In the genomic region with DNA sequence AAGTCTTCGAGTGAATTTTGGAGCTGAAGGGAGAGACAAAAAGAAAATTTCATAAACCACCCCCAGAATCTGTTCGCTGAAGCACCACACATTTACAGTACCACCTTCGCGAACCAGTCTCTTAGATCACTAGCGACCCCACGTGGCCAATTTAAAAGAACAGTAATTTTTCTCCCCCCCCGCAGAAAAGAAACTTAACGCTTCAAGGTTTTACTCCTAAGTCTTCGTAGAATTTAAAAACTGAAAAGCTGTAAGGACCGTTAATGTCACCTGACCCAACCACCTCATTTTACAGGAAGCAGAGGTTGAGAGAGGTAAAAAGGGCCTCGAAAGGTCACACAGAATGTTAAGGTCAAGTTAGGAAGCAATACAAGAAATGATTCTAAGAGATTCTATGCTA, we compare ENCODE assay signal across 8 cellular contexts.
DNase-seq lines count a peak whose midpoint lies in the region; ATAC-seq and TF ChIP-seq lines count a peak whose summit lies in the region.

No MANE protein-coding gene starts in this region.

- H3K4me3 ChIP-seq in kidney epithelial cell (ENCODE audit: low read depth, low read length) = no peak overlapping the region

- peak; percentile 58 for TF ChIP-seq CTCF in Calu3 (IDR thresholded peaks at IDR 0.05; ENCODE audit: unreplicated experiment)
- peak; percentile 79 to 90 for TF ChIP-seq CTCF in brain (conservative IDR thresholded peaks at IDR 0.05)
- peak; percentile 69 for TF ChIP-seq CTCF in kidney epithelial cell (IDR thresholded peaks at IDR 0.05; ENCODE audit: insufficient read depth, low read length, poor library complexity, severe bottlenecking)

- DNase-seq in Calu3 (peak; percentile 32), T-helper 17 cell (peak in 1 of 3 donors; percentile 13), kidney epithelial cell (ENCODE audit: low read depth) (peak; percentile 7), NK-92 (lab: John Stamatoyannopoulos, UW; ENCODE audit: unreplicated experiment) (no peak), GM19240 (ENCODE audit: insufficient read length, low spot score) (no peak)
- peak in 2 of 3 donors; percentile 31 to 50 for DNase-seq in stimulated activated CD4-positive, alpha-beta T cell treated with anti-CD3 and anti-CD28 coated beads, TNF-alpha, amount 100 ng/mL, for 48 hours (ENCODE audit: low read depth in 3 of 3)

- H3K9me3 Mint-ChIP-seq in Calu3 (ENCODE audit: low read depth, unreplicated experiment) = peaks cover 8% of the 10 kb centered on the region
- H3K9me3 Mint-ChIP-seq in brain = no peaks in the 10 kb centered on the region

- no peaks in the 10 kb centered on the region for H3K9me3 ChIP-seq in T-helper 17 cell (ENCODE audit: control insufficient read depth, low read length, poor library complexity, severe bottlenecking)

- intact Hi-C loops in Calu3 (cut with micrococcal nuclease; ENCODE audit: unreplicated experiment) = loop anchor here (1.0 to 5.0 kb wide), 2 partner anchors 681 to 1027 kb away; no protein-coding TSS in a partner anchor

- BruUV-seq in Calu3 (replicated peaks; lab: Mats Ljungman, UMichigan) = no TSS peak

- ATAC-seq in HG03280 (IDR thresholded peaks at IDR 0.05; ENCODE audit: unreplicated experiment) (peak; percentile 54), T-helper 17 cell (peak; percentile 58)

- no peak overlapping the region for H3K27ac Mint-ChIP-seq in Calu3 (ENCODE audit: unreplicated experiment)
- no peak overlapping the region for H3K27ac Mint-ChIP-seq in T-helper 17 cell
- H3K27ac Mint-ChIP-seq in brain = peak overlapping the region; percentile 42 to 96 (median 60)

- H3K4me3 Mint-ChIP-seq in Calu3 (ENCODE audit: low read depth, unreplicated experiment) = no peak overlapping the region
- H3K4me3 Mint-ChIP-seq in T-helper 17 cell = no peak overlapping the region
- peak overlapping the region in 1 of 5 experiments; percentile 67 for H3K4me3 Mint-ChIP-seq in brain

- no peaks in the 10 kb centered on the region for H3K36me3 Mint-ChIP-seq in Calu3 (ENCODE audit: insufficient read depth, unreplicated experiment)
- H3K36me3 Mint-ChIP-seq in T-helper 17 cell (ENCODE audit: low read depth) = no peaks in the 10 kb centered on the region
- H3K36me3 Mint-ChIP-seq in brain = no peaks in the 10 kb centered on the region

- H3K36me3 ChIP-seq in kidney epithelial cell (ENCODE audit: control insufficient read depth, insufficient read depth, low read length) = no peaks in the 10 kb centered on the region

- no peaks in the 10 kb centered on the region for H3K4me1 Mint-ChIP-seq in Calu3 (ENCODE audit: low read depth, unreplicated experiment)
- H3K4me1 Mint-ChIP-seq in T-helper 17 cell = peaks cover 4% of the 10 kb centered on the region
- peaks cover 20% of the 10 kb centered on the region for H3K4me1 Mint-ChIP-seq in brain

- H3K27me3 ChIP-seq in kidney epithelial cell (ENCODE audit: control insufficient read depth, insufficient read depth, low read length) = no peaks in the 10 kb centered on the region

- CTCF ChIA-PET in Calu3 (lab: Charles Lee) = interaction anchor here (0.6 to 1.2 kb wide), 2 partner anchors 123 to 1095 kb away, joined by 3 read pairs; no protein-coding TSS in a partner anchor

- peaks cover 10% of the 10 kb centered on the region for H3K27me3 Mint-ChIP-seq in Calu3 (ENCODE audit: unreplicated experiment)
- H3K27me3 Mint-ChIP-seq in T-helper 17 cell = peaks cover 12% of the 10 kb centered on the region
- H3K27me3 Mint-ChIP-seq in brain = peaks cover 3% of the 10 kb centered on the region

Comparison
In these comparisons a context has a peak if more than half of its experiments do, and no peak if none do; other contexts are left out.
1. DNase-seq: peak in Calu3 (single experiment), kidney epithelial cell (single experiment) and stimulated activated CD4-positive, alpha-beta T cell treated with anti-CD3 and anti-CD28 coated beads, TNF-alpha, amount 100 ng/mL, for 48 hours (2 of 3); none in NK-92 (single experiment) and GM19240 (single experiment).
2. H3K27ac Mint-ChIP-seq: peak in brain (5 of 5); none in Calu3 (single experiment) and T-helper 17 cell (single experiment).
3. Peak in every context shown above with its lines, with median percentiles within 50 percentile points of each other: CTCF ChIP-seq.